9 cellular contexts compared by ENCODE assay signal in the genomic region with DNA sequence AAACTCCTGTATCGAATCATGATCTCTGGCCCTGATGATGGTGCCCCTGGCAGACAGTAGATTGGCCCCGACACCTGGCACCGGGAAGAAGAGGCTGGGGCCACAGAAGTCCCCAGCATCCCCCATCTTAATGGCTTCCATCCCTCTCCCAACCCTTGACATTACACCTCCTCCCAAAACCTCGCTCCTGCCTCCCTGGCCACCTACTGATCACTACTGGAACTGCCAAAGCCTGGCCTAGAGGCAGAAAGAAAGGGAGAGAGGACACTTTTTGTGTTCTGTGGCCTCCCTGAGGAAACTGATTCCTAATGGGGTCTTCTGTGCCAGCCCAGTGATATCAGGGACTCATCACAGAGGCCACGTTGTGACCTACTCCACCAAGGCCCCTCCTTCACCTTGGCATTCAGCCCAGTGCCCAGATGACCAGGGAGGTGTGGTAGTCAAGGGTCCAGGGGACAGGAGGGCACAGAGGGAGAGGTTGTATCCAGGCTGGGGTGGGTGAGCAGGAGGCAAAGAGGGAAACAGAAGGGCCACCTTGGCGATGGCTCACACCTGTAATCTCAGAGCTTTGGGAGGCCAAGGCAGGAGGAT. TPM values are rescaled to one million over a fixed set of nuclear protein-coding genes. Genes with fewer than 3 reads are reported as not detected.
A peak's percentile ranks its signal among the peaks of the same experiment; 100 is the strongest.
DNase-seq lines count a peak whose midpoint lies in the region; ATAC-seq and TF ChIP-seq lines count a peak whose summit lies in the region.
"Had no signal": no experiment of that assay in that cellular context is flagged by ENCODE, and none has a peak within 500 bp of the region (broad histone marks: within the 10 kb centered on the region; RNA-seq: fewer than 3 reads in every experiment).

No MANE protein-coding gene starts in this region.

- 54% methylated on average over 2 of the region's 6 CpGs for WGBS in right lobe of liver (ENCODE audit: insufficient coverage, low coverage, low lambda C conversion rate, missing lambda C conversion rate)

- intact Hi-C loops in right lobe of liver (cut with DNase I): no loop called here

- no peaks in the 10 kb centered on the region for H3K27me3 ChIP-seq in right lobe of liver

- TF ChIP-seq CTCF in right lobe of liver (IDR thresholded peaks at IDR 0.05): peak; percentile 29 to 52 (median 40)
- TF ChIP-seq CTCF in omental fat pad (IDR thresholded peaks at IDR 0.05): no peak

- ATAC-seq in right lobe of liver (peak; percentile 60 to 72 (median 67)), omental fat pad (ENCODE audit: low FRiP score) (no peak), GM21515 (IDR thresholded peaks at IDR 0.05; ENCODE audit: unreplicated experiment) (no peak)

- H3K36me3 ChIP-seq in right lobe of liver: no peaks in the 10 kb centered on the region

- no peak overlapping the region for H3K4me3 ChIP-seq in right lobe of liver

- TF ChIP-seq POLR2A in right lobe of liver (IDR thresholded peaks at IDR 0.05): no peak

- no peak overlapping the region for H3K27ac ChIP-seq in right lobe of liver

- no peaks in the 10 kb centered on the region for H3K9me3 ChIP-seq in right lobe of liver

- H3K4me1 ChIP-seq in right lobe of liver: no peaks in the 10 kb centered on the region

- DNase-seq in GM03348 (ENCODE audit: low spot score): peak; percentile 61
- DNase-seq in Kasumi-1 (lab: John Stamatoyannopoulos, UW): peak; percentile 39 to 73
- peak; percentile 55 to 59 for DNase-seq in activated T-cell treated with anti-CD3 and anti-CD28 coated beads, Interleukin-2, amount 50 U/mL, for 48 hours
- peak in 2 of 3 donors; percentile 26 to 53 for DNase-seq in right lobe of liver
- DNase-seq in omental fat pad (ENCODE audit: low spot score): no peak
- no peak for DNase-seq in NK-92 treated with Interleukin-12 subunit alpha and Interleukin-12 subunit beta, amount 100 ng/mL, for 24 hours (lab: John Stamatoyannopoulos, UW)
- no peak for DNase-seq in medulla oblongata (ENCODE audit: extremely low spot score)

RNA-seq across cellular contexts. Expression of a gene that starts 6.1 kb away (rescaled TPM):
- total RNA-seq in right lobe of liver: not detected
- not detected for total RNA-seq in omental fat pad
- total RNA-seq: temporal lobe had no signal

RNA-seq across cellular contexts. Expression of a gene that starts 18.5 kb away (rescaled TPM):
- total RNA-seq in right lobe of liver: 100 to 1,000 TPM in 4 of 6 experiments, 10 to 100 TPM in 2; 82.7 to 129 (median 112) TPM
- 100 to 1,000 TPM; 143 to 184 (median 163) TPM for total RNA-seq in omental fat pad

Comparison
In these comparisons a context has a peak if more than half of its experiments do, and no peak if none do; other contexts are left out.
1. DNase-seq: peak in GM03348 (single experiment), Kasumi-1 (2 of 2), activated T-cell treated with anti-CD3 and anti-CD28 coated beads, Interleukin-2, amount 50 U/mL, for 48 hours (2 of 2) and right lobe of liver (2 of 3); none in omental fat pad (single experiment), NK-92 treated with Interleukin-12 subunit alpha and Interleukin-12 subunit beta, amount 100 ng/mL, for 24 hours (single experiment) and medulla oblongata (single experiment).
2. ATAC-seq: peak in right lobe of liver (4 of 4); none in omental fat pad (single experiment) and GM21515 (single experiment).
3. CTCF ChIP-seq: peak in right lobe of liver (4 of 4); none in omental fat pad (0 of 3).